1 cellular context compared by ENCODE assay signal in genomic region chr2:105854972-105855371, GRCh38.
TF ChIP-seq lines count a peak whose summit lies in the region.

No MANE protein-coding gene starts in this region.

TF ChIP-seq in HEK293T, 16 proteins besides CTCF, POLR2A, EP300 and RAD21 (continued from another document):
- TF ChIP-seq PKNOX1 (IDR thresholded peaks at IDR 0.05) (no peak), SP1 (IDR thresholded peaks at IDR 0.05) (no peak), ARNT (IDR thresholded peaks at IDR 0.05) (no peak), ZNF384 (IDR thresholded peaks at IDR 0.05) (no peak), LEF1 (IDR thresholded peaks at IDR 0.05; ENCODE audit: borderline replicate concordance) (no peak), SUZ12 (IDR thresholded peaks at IDR 0.05) (no peak)
